27 cellular contexts compared by ENCODE assay signal in the genomic region with DNA sequence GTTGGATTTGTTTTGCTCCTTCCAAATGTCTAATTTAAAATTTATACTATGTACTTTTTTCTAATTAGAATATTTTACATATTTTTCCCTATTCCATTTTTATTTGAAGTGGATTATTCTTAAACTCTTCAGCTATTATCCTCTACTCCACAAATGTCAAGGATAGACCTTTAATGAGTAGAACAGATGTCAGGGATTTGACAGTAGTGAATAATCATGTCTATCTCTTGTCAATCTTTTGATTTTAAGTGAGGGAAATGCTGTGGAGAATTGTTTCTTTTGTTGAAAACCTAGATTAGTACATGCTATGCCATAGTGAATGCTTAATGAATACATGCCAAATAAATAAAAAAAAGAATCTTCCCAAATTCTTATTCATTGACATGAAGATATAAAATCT.
"Had no signal": no experiment of that assay in that cellular context is flagged by ENCODE, and none has a peak within 500 bp of the region (broad histone marks: within the 10 kb centered on the region; RNA-seq: fewer than 3 reads in every experiment).

No MANE protein-coding gene starts in this region.

- H3K9me3 ChIP-seq: adrenal gland had no signal

- DNase-seq: activated CD4-positive, alpha-beta memory T cell treated with anti-CD3 and anti-CD28 coated beads for 36 hours; activated CD4-positive, alpha-beta T cell treated with anti-CD3 and anti-CD28 coated beads for 36 hours; activated CD4-positive, CD25-positive, alpha-beta regulatory T cell; activated CD4-positive, CD25-positive, alpha-beta regulatory T cell treated with anti-CD3 and anti-CD28 coated beads, Interleukin-2, amount 50 U/mL, for 72 hours; activated CD8-positive, alpha-beta memory T cell treated with anti-CD3 and anti-CD28 coated beads, Interleukin-2, amount 10 ng/mL, durations not matched to agents 7 days and 5 days; activated CD8-positive, alpha-beta memory T cell treated with anti-CD3 and anti-CD28 coated beads, Interleukin-2, amount 50 U/mL, for 4 hours; activated CD8-positive, alpha-beta T cell treated with anti-CD3 and anti-CD28 coated beads, Interleukin-2, amount 10 ng/mL, durations not matched to agents 7 days and 5 days; activated effector memory CD4-positive, alpha-beta T cell treated with anti-CD3 and anti-CD28 coated beads, Interleukin-2, amount 50 U/mL, for 16 hours; activated naive CD4-positive, alpha-beta T cell treated with anti-CD3 and anti-CD28 coated beads for 36 hours; activated naive CD8-positive, alpha-beta T cell treated with anti-CD3 and anti-CD28 coated beads for 36 hours; activated naive CD8-positive, alpha-beta T cell treated with anti-CD3 and anti-CD28 coated beads, Interleukin-2, amount 50 U/mL, for 24 hours; activated T-cell treated with anti-CD3 and anti-CD28 coated beads, Interleukin-2, amount 50 U/mL, for 1 hour; activated T-cell treated with anti-CD3 and anti-CD28 coated beads, Interleukin-2, amount 50 U/mL, for 48 hours; adrenal gland; anterior cingulate cortex; brain microvascular endothelial cell; cortex of kidney; dermis blood vessel endothelial cell; effector CD8-positive, alpha-beta T cell; foreskin fibroblast; head of caudate nucleus; T-helper 1 cell; T-helper 17 cell; T1000 had no signal

- FAIRE-seq: astrocyte, bronchial epithelial cell, endometrium had no signal

- H3K4me3 ChIP-seq: adrenal gland had no signal

- H3K27ac ChIP-seq: adrenal gland, brain microvascular endothelial cell had no signal

- H3K27me3 ChIP-seq: adrenal gland, brain microvascular endothelial cell had no signal

- H3K36me3 ChIP-seq: adrenal gland, brain microvascular endothelial cell had no signal
